Comparison of ENCODE assay signal across 26 cellular contexts in genomic region chr6:157881375-157881774, GRCh38. TPM values are rescaled to one million over a fixed set of nuclear protein-coding genes. Genes with fewer than 3 reads are reported as not detected.
DNase-seq lines count a peak whose midpoint lies in the region; ATAC-seq and TF ChIP-seq lines count a peak whose summit lies in the region.
"Had no signal": no experiment of that assay in that cellular context is flagged by ENCODE, and none has a peak within 500 bp of the region (broad histone marks: within the 10 kb centered on the region; RNA-seq: fewer than 3 reads in every experiment).

No MANE protein-coding gene starts in this region.

- peaks cover 0 to 9% of the 10 kb centered on the region in 2 donors for H3K9me3 Mint-ChIP-seq in stimulated activated naive CD8-positive, alpha-beta T cell treated with anti-CD3 and anti-CD28 coated beads, Interleukin-15, amount 100 ng/mL, for 72 hours
- H3K9me3 Mint-ChIP-seq in WTC11: no peaks in the 10 kb centered on the region
- H3K9me3 Mint-ChIP-seq: immature natural killer cell had no signal

- peaks cover 32% of the 10 kb centered on the region for H3K36me3 Mint-ChIP-seq in WTC11

- H3K4me1 Mint-ChIP-seq in stimulated activated naive CD8-positive, alpha-beta T cell treated with anti-CD3 and anti-CD28 coated beads, Interleukin-15, amount 100 ng/mL, for 72 hours: peaks cover 95% of the 10 kb centered on the region
- peaks cover 37% of the 10 kb centered on the region for H3K4me1 Mint-ChIP-seq in WTC11

- ATAC-seq in stimulated activated naive CD8-positive, alpha-beta T cell treated with anti-CD3 and anti-CD28 coated beads, Interleukin-15, amount 100 ng/mL, for 72 hours: no peak
- no peak for ATAC-seq in stimulated activated naive CD8-positive, alpha-beta T cell treated with anti-CD3 and anti-CD28 coated beads, Interleukin-15, Interleukin-2, amounts not matched to agents 100 U/mL and 50 U/mL, for 24 hours
- ATAC-seq in WTC11 (no peak), lower lobe of right lung (peak; percentile 49 to 80), GM19455 (IDR thresholded peaks at IDR 0.05; ENCODE audit: unreplicated experiment) (no peak)
- ATAC-seq: left lobe of liver had no signal

- peaks cover 5% of the 10 kb centered on the region for H3K27me3 ChIP-seq in lower lobe of right lung (ENCODE audit: low read depth)
- H3K27me3 ChIP-seq: BLaER1, dorsolateral prefrontal cortex, transverse colon had no signal

- no peak for DNase-seq in stimulated activated naive CD8-positive, alpha-beta T cell treated with anti-CD3 and anti-CD28 coated beads, Interleukin-15, amount 100 ng/mL, for 72 hours
- no peak for DNase-seq in stimulated activated naive CD8-positive, alpha-beta T cell treated with anti-CD3 and anti-CD28 coated beads, Interleukin-15, Interleukin-2, amounts not matched to agents 100 U/mL and 50 U/mL, for 24 hours
- DNase-seq in WTC11 (ENCODE audit: low spot score) (no peak), lower lobe of right lung (no peak), hypothalamus (lab: John Stamatoyannopoulos, UW) (no peak), DMS153 (lab: John Stamatoyannopoulos, UW) (no peak)
- DNase-seq: activated CD4-positive, alpha-beta memory T cell treated with anti-CD3 and anti-CD28 coated beads, Interleukin-2, amount 10 ng/mL, durations not matched to agents 7 days and 5 days; activated CD4-positive, CD25-positive, alpha-beta regulatory T cell treated with anti-CD3 and anti-CD28 coated beads, Interleukin-2, amount 50 U/mL, for 72 hours; activated gamma-delta T cell; Caco-2; dorsolateral prefrontal cortex; GDM1; immature natural killer cell; NCI-H146; NCI-H2107; NCI-H345; NCI-H69; occipital lobe; PC-9; SK-N-SH; stimulated activated CD4-positive, alpha-beta T cell treated with anti-CD3 and anti-CD28 coated beads, Interleukin-4, amount 100 ng/mL, for 1 hour; transverse colon had no signal

- TF ChIP-seq CTCF in WTC11 (IDR thresholded peaks at IDR 0.05) (no peak), lower lobe of right lung (IDR thresholded peaks at IDR 0.05) (no peak)

- intact Hi-C loops in lower lobe of right lung (cut with DNase I): no loop called here

- H3K27ac ChIP-seq in lower lobe of right lung: no peak overlapping the region
- H3K27ac ChIP-seq: BLaER1, PC-9, transverse colon had no signal

- no peaks in the 10 kb centered on the region for H3K9me3 ChIP-seq in lower lobe of right lung
- H3K9me3 ChIP-seq: BLaER1, Caco-2, SK-N-SH, transverse colon had no signal

- POLR2A ChIA-PET in WTC11 (lab: Charles Lee): no interaction called here

- H3K27ac Mint-ChIP-seq in stimulated activated naive CD8-positive, alpha-beta T cell treated with anti-CD3 and anti-CD28 coated beads, Interleukin-15, amount 100 ng/mL, for 72 hours: peak overlapping the region; percentile 90 to 96
- H3K27ac Mint-ChIP-seq in WTC11: peak overlapping the region; percentile 24; the same call in 1 of the 2 replicates
- H3K27ac Mint-ChIP-seq: activated CD4-positive, alpha-beta memory T cell treated with anti-CD3 and anti-CD28 coated beads, Interleukin-2, amount 10 ng/mL, durations not matched to agents 7 days and 5 days; immature natural killer cell; mesothelial cell of epicardium had no signal

- no peak overlapping the region for H3K4me3 Mint-ChIP-seq in stimulated activated naive CD8-positive, alpha-beta T cell treated with anti-CD3 and anti-CD28 coated beads, Interleukin-15, amount 100 ng/mL, for 72 hours
- no peak overlapping the region for H3K4me3 Mint-ChIP-seq in WTC11
- H3K4me3 Mint-ChIP-seq: activated CD4-positive, alpha-beta memory T cell treated with anti-CD3 and anti-CD28 coated beads, Interleukin-2, amount 10 ng/mL, durations not matched to agents 7 days and 5 days; immature natural killer cell; mesothelial cell of epicardium had no signal

- CTCF ChIA-PET in WTC11 (lab: Charles Lee): no interaction called here

- peaks cover 26% of the 10 kb centered on the region for H3K4me1 ChIP-seq in lower lobe of right lung
- H3K4me1 ChIP-seq: Caco-2 had no signal

- no peak overlapping the region for H3K4me3 ChIP-seq in lower lobe of right lung
- H3K4me3 ChIP-seq: BLaER1, dorsolateral prefrontal cortex, PC-9, transverse colon had no signal

- H3K27me3 Mint-ChIP-seq in stimulated activated naive CD8-positive, alpha-beta T cell treated with anti-CD3 and anti-CD28 coated beads, Interleukin-15, amount 100 ng/mL, for 72 hours: no peaks in the 10 kb centered on the region
- no peaks in the 10 kb centered on the region for H3K27me3 Mint-ChIP-seq in WTC11 (ENCODE audit: low read depth)
- H3K27me3 Mint-ChIP-seq: activated CD4-positive, alpha-beta memory T cell treated with anti-CD3 and anti-CD28 coated beads, Interleukin-2, amount 10 ng/mL, durations not matched to agents 7 days and 5 days had no signal

- H3K36me3 ChIP-seq in lower lobe of right lung: peaks cover 22% of the 10 kb centered on the region
- H3K36me3 ChIP-seq: BLaER1 had no signal

TF ChIP-seq in WTC11, 78 proteins besides CTCF, POLR2A, EP300 and RAD21:
- no peak for TF ChIP-seq GABPB1 (CRISPR knock-in tag; IDR thresholded peaks at IDR 0.05)

RNA-seq across cellular contexts. Expression of gene SNX9, which starts 58.3 kb away (rescaled TPM):
- total RNA-seq in WTC11 (2021): 28.0 to 35.0 TPM (median 29.1 TPM) in 3 replicates
- 25.0 TPM for total RNA-seq in lower lobe of right lung

Comparison
In these comparisons a context has a peak if more than half of its experiments do, and no peak if none do; other contexts are left out.
1. ATAC-seq: peak in lower lobe of right lung (2 of 2); none in stimulated activated naive CD8-positive, alpha-beta T cell treated with anti-CD3 and anti-CD28 coated beads, Interleukin-15, amount 100 ng/mL, for 72 hours (single experiment), stimulated activated naive CD8-positive, alpha-beta T cell treated with anti-CD3 and anti-CD28 coated beads, Interleukin-15, Interleukin-2, amounts not matched to agents 100 U/mL and 50 U/mL, for 24 hours (single experiment), WTC11 (single experiment) and GM19455 (single experiment).